In the genomic region with DNA sequence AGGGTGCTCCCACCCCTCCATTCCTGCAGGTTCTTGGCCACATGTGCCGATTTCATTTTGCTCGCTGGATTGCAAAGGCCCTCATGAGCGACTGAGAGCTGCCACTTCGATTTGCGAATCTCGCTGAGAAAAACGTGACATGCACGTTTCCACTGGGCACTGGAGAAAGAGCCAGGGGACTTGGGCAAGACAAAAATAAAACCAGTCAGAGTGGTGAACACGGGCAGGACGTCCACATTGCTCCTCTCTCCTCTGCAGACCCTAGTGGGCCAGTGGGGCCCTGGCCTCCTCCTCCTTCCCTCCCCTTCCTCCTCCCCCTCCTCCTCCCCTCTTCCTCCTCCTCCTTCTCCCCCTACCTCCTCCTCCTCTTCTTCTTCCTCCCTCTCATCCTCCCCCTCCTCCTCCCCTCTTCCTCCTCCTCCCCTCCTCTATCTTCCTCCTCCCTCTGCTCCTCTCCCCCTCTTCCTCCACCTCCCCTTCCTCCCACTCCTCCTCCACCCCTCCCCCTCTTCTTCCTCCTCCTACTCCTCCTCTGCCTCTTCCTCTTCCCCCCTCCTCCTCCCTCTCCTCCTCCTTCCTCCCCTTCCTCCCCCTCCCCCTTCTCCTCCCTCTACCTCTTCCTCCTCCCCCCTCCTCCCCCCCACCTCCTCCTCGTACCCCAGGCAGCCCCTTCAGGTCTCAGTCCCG, we compare ENCODE assay signal across 25 cellular contexts. TPM values are rescaled to one million over a fixed set of nuclear protein-coding genes. Genes with fewer than 3 reads are reported as not detected.
"Had no signal": no experiment of that assay in that cellular context is flagged by ENCODE, and none has a peak within 500 bp of the region (broad histone marks: within the 10 kb centered on the region; RNA-seq: fewer than 3 reads in every experiment).

No MANE protein-coding gene starts in this region.

- H3K27me3 ChIP-seq: sigmoid colon, testis, vagina had no signal

- H3K36me3 ChIP-seq: heart left ventricle, neutrophil, sigmoid colon, tibial nerve, upper lobe of right lung, vagina had no signal

- H3K9me3 ChIP-seq: heart left ventricle, neutrophil, psoas muscle, sigmoid colon, testis, tibial nerve, upper lobe of right lung, vagina had no signal

- H3K27ac Mint-ChIP-seq: naive B cell; nephron; stimulated activated naive B cell treated with anti-CD40 and anti-IgM and Interleukin-4, amounts not matched to agents 10 μg/mL and 1 μg/mL and 100 μg/mL, for 72 hours; stimulated activated naive CD8-positive, alpha-beta T cell treated with anti-CD3 and anti-CD28 coated beads, Interleukin-15, amount 100 ng/mL, for 72 hours had no signal

- DNase-seq: effector CD4-positive, alpha-beta T cell; foreskin melanocyte; heart left ventricle; hippocampal formation; kidney glomerular epithelial cell; mesendoderm; naive B cell; psoas muscle; sigmoid colon; stimulated activated CD4-positive, alpha-beta T cell treated with anti-CD3 and anti-CD28 coated beads, Interleukin-2, amount 100 ng/mL, for 24 hours; stimulated activated CD4-positive, alpha-beta T cell treated with anti-CD3 and anti-CD28 coated beads, Interleukin-4, amount 100 ng/mL, for 4 hours; stimulated activated naive B cell treated with anti-CD40 and anti-IgM and Interleukin-4, amounts not matched to agents 10 μg/mL and 1 μg/mL and 100 μg/mL, for 72 hours; stimulated activated naive CD8-positive, alpha-beta T cell treated with anti-CD3 and anti-CD28 coated beads, Interleukin-15, amount 100 ng/mL, for 72 hours; testis; upper lobe of right lung had no signal

- H3K9me3 Mint-ChIP-seq: nephron; stimulated activated naive CD8-positive, alpha-beta T cell treated with anti-CD3 and anti-CD28 coated beads, Interleukin-15, amount 100 ng/mL, for 72 hours had no signal

- H3K36me3 Mint-ChIP-seq: naive B cell; stimulated activated naive B cell treated with anti-CD40 and anti-IgM and Interleukin-4, amounts not matched to agents 10 μg/mL and 1 μg/mL and 100 μg/mL, for 72 hours had no signal

- H3K27ac ChIP-seq: heart left ventricle, neutrophil, psoas muscle, sigmoid colon, skin epidermis, testis, tibial nerve, upper lobe of right lung, vagina had no signal

- H3K4me1 ChIP-seq: heart left ventricle, psoas muscle, testis, upper lobe of right lung had no signal

- H3K4me3 Mint-ChIP-seq: naive B cell; nephron; stimulated activated naive B cell treated with anti-CD40 and anti-IgM and Interleukin-4, amounts not matched to agents 10 μg/mL and 1 μg/mL and 100 μg/mL, for 72 hours; stimulated activated naive CD8-positive, alpha-beta T cell treated with anti-CD3 and anti-CD28 coated beads, Interleukin-15, amount 100 ng/mL, for 72 hours had no signal

- H3K4me3 ChIP-seq: heart left ventricle, psoas muscle, sigmoid colon, skin epidermis, testis, tibial nerve, upper lobe of right lung, vagina had no signal

RNA-seq across cellular contexts. Expression of gene ENPP7, which starts 28.1 kb away (rescaled TPM):
- total RNA-seq: dermis microvascular lymphatic vessel endothelial cell, glomerular endothelial cell, heart left ventricle, lung microvascular endothelial cell, osteoblast, psoas muscle, sigmoid colon, subcutaneous adipose tissue, tibial nerve, upper lobe of right lung, vagina had no signal
